In genomic region chr15:83881156-83881555, GRCh38 we compare ENCODE assay signal across 29 cellular contexts.
"Had no signal": no experiment of that assay in that cellular context is flagged by ENCODE, and none has a peak within 500 bp of the region (broad histone marks: within the 10 kb centered on the region; RNA-seq: fewer than 3 reads in every experiment).

No MANE protein-coding gene starts in this region.

- H3K9me3 ChIP-seq: neutrophil, psoas muscle, right lobe of liver, sigmoid colon, stomach, thoracic aorta, thyroid gland, tibial nerve, upper lobe of left lung, vagina had no signal

- DNase-seq: nephron progenitor cell; nucleus accumbens; posterior cingulate gyrus; psoas muscle; right cardiac atrium; right lobe of liver; sigmoid colon; small intestine; stimulated activated CD4-positive, alpha-beta T cell treated with anti-CD3 and anti-CD28 coated beads, Interleukin-15, amount 100 ng/mL, for 24 hours; stimulated activated CD4-positive, alpha-beta T cell treated with anti-CD3 and anti-CD28 coated beads, Interleukin-2, amount 100 ng/mL, for 24 hours; stimulated activated CD4-positive, alpha-beta T cell treated with anti-CD3 and anti-CD28 coated beads, Interleukin-2, amount 100 ng/mL, for 48 hours; stimulated activated CD4-positive, alpha-beta T cell treated with anti-CD3 and anti-CD28 coated beads, Interleukin-4, amount 100 ng/mL, for 24 hours; stimulated activated naive B cell treated with anti-CD40 and anti-IgM and Interleukin-4, amounts not matched to agents 10 μg/mL and 1 μg/mL and 100 μg/mL, for 72 hours; stimulated activated naive CD4-positive, alpha-beta T cell treated with Interleukin-2 at 50 U/mL for 16 hours; stomach; thyroid gland; trophoblast cell; upper lobe of left lung had no signal

- H3K9me3 Mint-ChIP-seq: natural killer cell treated with Interleukin-12 subunit alpha and Interleukin-12 subunit beta and Interleukin-15 and Interleukin-18, amount 100 ng/mL, for 72 hours; stimulated activated effector memory CD8-positive, alpha-beta T cell treated with anti-CD3 and anti-CD28 coated beads, Interleukin-12 subunit alpha, Interleukin-12 subunit beta, amount 100 ng/mL, for 72 hours; stimulated activated naive CD8-positive, alpha-beta T cell treated with anti-CD3 and anti-CD28 coated beads, Interleukin-15, Interleukin-2, amounts not matched to agents 100 ng/mL and 50 ng/mL, for 24 hours had no signal

- H3K27me3 Mint-ChIP-seq: progenitor cell of endocrine pancreas; stimulated activated naive B cell treated with anti-CD40 and anti-IgM and Interleukin-4, amounts not matched to agents 10 μg/mL and 1 μg/mL and 100 μg/mL, for 72 hours had no signal

- H3K4me3 ChIP-seq: psoas muscle, right lobe of liver, sigmoid colon, stomach, thoracic aorta, thyroid gland, tibial nerve, upper lobe of left lung, vagina had no signal

- H3K4me1 Mint-ChIP-seq: nephron progenitor cell; neural crest cell; stimulated activated effector memory CD8-positive, alpha-beta T cell treated with anti-CD3 and anti-CD28 coated beads, Interleukin-12 subunit alpha, Interleukin-12 subunit beta, amount 100 ng/mL, for 72 hours; stimulated activated naive B cell treated with anti-CD40 and anti-IgM and Interleukin-4, amounts not matched to agents 10 μg/mL and 1 μg/mL and 100 μg/mL, for 72 hours had no signal

- H3K4me1 ChIP-seq: parathyroid adenoma, psoas muscle, right lobe of liver, sigmoid colon, stomach, thyroid gland, tibial nerve, upper lobe of left lung, vagina had no signal

- H3K27ac ChIP-seq: neutrophil, parathyroid adenoma, psoas muscle, right lobe of liver, sigmoid colon, stomach, thoracic aorta, thyroid gland, tibial nerve, upper lobe of left lung, vagina had no signal

- ATAC-seq: natural killer cell treated with Interleukin-12 subunit alpha and Interleukin-12 subunit beta and Interleukin-15 and Interleukin-18, amount 100 ng/mL, for 72 hours; psoas muscle; right cardiac atrium; right lobe of liver; stimulated activated effector memory CD8-positive, alpha-beta T cell treated with anti-CD3 and anti-CD28 coated beads, Interleukin-12 subunit alpha, Interleukin-12 subunit beta, amount 100 ng/mL, for 72 hours; stimulated activated naive B cell treated with anti-CD40 and anti-IgM and Interleukin-4, amounts not matched to agents 10 μg/mL and 1 μg/mL and 100 μg/mL, for 72 hours had no signal

- H3K27me3 ChIP-seq: neutrophil, right lobe of liver, sigmoid colon, stomach, thyroid gland, tibial nerve, upper lobe of left lung, vagina had no signal

- H3K36me3 ChIP-seq: neutrophil, right lobe of liver, sigmoid colon, stomach, thoracic aorta, thyroid gland, tibial nerve, upper lobe of left lung, vagina had no signal

- H3K79me2 ChIP-seq: parathyroid adenoma had no signal

- H3K36me3 Mint-ChIP-seq: natural killer cell treated with Interleukin-12 subunit alpha and Interleukin-12 subunit beta and Interleukin-15 and Interleukin-18, amount 100 ng/mL, for 72 hours; stimulated activated effector memory CD8-positive, alpha-beta T cell treated with anti-CD3 and anti-CD28 coated beads, Interleukin-12 subunit alpha, Interleukin-12 subunit beta, amount 100 ng/mL, for 72 hours; stimulated activated naive B cell treated with anti-CD40 and anti-IgM and Interleukin-4, amounts not matched to agents 10 μg/mL and 1 μg/mL and 100 μg/mL, for 72 hours had no signal

- H2AFZ ChIP-seq: parathyroid adenoma had no signal

- FAIRE-seq: small intestine, urothelium cell line had no signal

- H3K27ac Mint-ChIP-seq: natural killer cell treated with Interleukin-12 subunit alpha and Interleukin-12 subunit beta and Interleukin-15 and Interleukin-18, amount 100 ng/mL, for 72 hours; nephron progenitor cell; progenitor cell of endocrine pancreas; stimulated activated effector memory CD8-positive, alpha-beta T cell treated with anti-CD3 and anti-CD28 coated beads, Interleukin-12 subunit alpha, Interleukin-12 subunit beta, amount 100 ng/mL, for 72 hours; stimulated activated naive B cell treated with anti-CD40 and anti-IgM and Interleukin-4, amounts not matched to agents 10 μg/mL and 1 μg/mL and 100 μg/mL, for 72 hours; stimulated activated naive CD8-positive, alpha-beta T cell treated with anti-CD3 and anti-CD28 coated beads, Interleukin-15, Interleukin-2, amounts not matched to agents 100 ng/mL and 50 ng/mL, for 24 hours had no signal

- H3K9ac ChIP-seq: parathyroid adenoma had no signal

- H3K4me3 Mint-ChIP-seq: natural killer cell treated with Interleukin-12 subunit alpha and Interleukin-12 subunit beta and Interleukin-15 and Interleukin-18, amount 100 ng/mL, for 72 hours; nephron progenitor cell; neural crest cell; stimulated activated effector memory CD8-positive, alpha-beta T cell treated with anti-CD3 and anti-CD28 coated beads, Interleukin-12 subunit alpha, Interleukin-12 subunit beta, amount 100 ng/mL, for 72 hours; stimulated activated naive B cell treated with anti-CD40 and anti-IgM and Interleukin-4, amounts not matched to agents 10 μg/mL and 1 μg/mL and 100 μg/mL, for 72 hours; stimulated activated naive CD8-positive, alpha-beta T cell treated with anti-CD3 and anti-CD28 coated beads, Interleukin-15, Interleukin-2, amounts not matched to agents 100 ng/mL and 50 ng/mL, for 24 hours had no signal
